23 cellular contexts compared by ENCODE assay signal in genomic region chr9:113950195-113951031, GRCh38.
A peak's percentile ranks its signal among the peaks of the same experiment; 100 is the strongest.
DNase-seq lines count a peak whose midpoint lies in the region; ATAC-seq and TF ChIP-seq lines count a peak whose summit lies in the region.
"Had no signal": no experiment of that assay in that cellular context is flagged by ENCODE, and none has a peak within 500 bp of the region (broad histone marks: within the 10 kb centered on the region; RNA-seq: fewer than 3 reads in every experiment).

No MANE protein-coding gene starts in this region.

- H4K20me1 ChIP-seq in BLaER1 treated with 17β-estradiol and CSF1 and Interleukin-3, amounts not matched to agents 10 nM and 100 nM: peaks cover 0 to 9% (median 0%) of the 10 kb centered on the region in 11 experiments; a peak in 1 of 22 replicates
- H4K20me1 ChIP-seq in IMR-90 (ENCODE audit: insufficient read depth, low read length): 0 out of 2 replicates have a peak, but pooled peaks cover under 1% of the 10 kb centered on the region

- CTCF ChIA-PET in IMR-90 (lab: Yijun Ruan, JAX): no interaction called here

- H3K27ac Mint-ChIP-seq in osteocyte (ENCODE audit: unreplicated experiment): no peak overlapping the region
- H3K27ac Mint-ChIP-seq: CD4-positive, alpha-beta memory T cell; GM23338; IgD-negative memory B cell had no signal

- H3K27me3 Mint-ChIP-seq in osteocyte (ENCODE audit: unreplicated experiment): no peaks in the 10 kb centered on the region

- H3K36me3 ChIP-seq in BLaER1 treated with 17β-estradiol and CSF1 and Interleukin-3, amounts not matched to agents 10 nM and 100 nM: peaks cover 0 to 51% (median 29%) of the 10 kb centered on the region in 11 experiments; a peak in 16 of 22 replicates
- peaks cover 2% of the 10 kb centered on the region; the same call in 1 of the 2 replicates for H3K36me3 ChIP-seq in IMR-90 (ENCODE audit: control insufficient read depth, insufficient read depth, low read length)

- no peak overlapping the region for H2AK9ac ChIP-seq in IMR-90 (replicated peaks; ENCODE audit: low read depth, low read length, poor library complexity)

- H3K36me3 Mint-ChIP-seq in osteocyte (ENCODE audit: unreplicated experiment): peaks cover 16% of the 10 kb centered on the region
- H3K36me3 Mint-ChIP-seq: IgD-negative memory B cell had no signal

- no peak overlapping the region for H2BK5ac ChIP-seq in IMR-90 (ENCODE audit: low read depth, low read length, poor library complexity, severe bottlenecking)

- TF ChIP-seq RAD21 in IMR-90 (IDR thresholded peaks at IDR 0.05; ENCODE audit: low read length): no peak

- DNase-seq in IMR-90 (no peak), ecto neural progenitor cell (ENCODE audit: low spot score) (peak; percentile 32), osteocyte (ENCODE audit: extremely low spot score, unreplicated experiment) (peak; percentile 51), H4 (ENCODE audit: low spot score) (no peak), nucleus accumbens (lab: John Stamatoyannopoulos, UW) (no peak), A172 (ENCODE audit: low spot score) (no peak)
- DNase-seq: CD4-positive, alpha-beta memory T cell; DND-41; Karpas-422; NCI-H1092; NCI-H1436; NCI-H187 treated with DMSO at 0.1 percent for 48 hours; NCI-H2107; NCI-H446 treated with DMSO at 0.1 percent for 48 hours; NCI-H526 treated with DMSO at 0.1 percent for 48 hours; SHP77 treated with DMSO at 0.1 percent for 48 hours; SK-N-SH had no signal

- peaks cover 38% of the 10 kb centered on the region for H3K9me1 ChIP-seq in IMR-90 (ENCODE audit: insufficient read depth, low read length)

- in situ Hi-C loops in IMR-90 (cut with MboI; ENCODE audit: low sequenced_read_pairs): no loop called here

- intact Hi-C loops in IMR-90 (cut with micrococcal nuclease): no loop called here

- 100% methylated on average over 10 of the region's 13 CpGs; no CpG with 5 or more reads in 1 of the 2 experiments for WGBS in IMR-90 (ENCODE audit: extremely low coverage in 2 of 2, insufficient read length in 1 of 2), 2 experiments

- H3K23ac ChIP-seq in IMR-90 (ENCODE audit: low read depth, low read length): no peak overlapping the region; the same call in 1 of the 2 replicates

- no peak overlapping the region for H3K14ac ChIP-seq in IMR-90 (replicated peaks; ENCODE audit: low read depth, low read length)

- no peaks in the 10 kb centered on the region for H3K27me3 ChIP-seq in BLaER1 treated with 17β-estradiol and CSF1 and Interleukin-3, amounts not matched to agents 10 nM and 100 nM
- no peaks in the 10 kb centered on the region for H3K27me3 ChIP-seq in IMR-90 (ENCODE audit: control insufficient read depth, insufficient read depth, low read length)
- H3K27me3 ChIP-seq: BLaER1 had no signal

- H3K27ac ChIP-seq in BLaER1 treated with 17β-estradiol and CSF1 and Interleukin-3, amounts not matched to agents 10 nM and 100 nM: peak overlapping the region in 8 of 11 experiments; percentile 20 to 53 (median 42); a peak in 15 of 22 replicates
- no peak overlapping the region for H3K27ac ChIP-seq in IMR-90 (ENCODE audit: insufficient read depth, low read length)
- H3K27ac ChIP-seq: BLaER1, RWPE1 had no signal

- TF ChIP-seq CTCF in IMR-90 (conservative IDR thresholded peaks at IDR 0.05; ENCODE audit: low read depth, low read length) (no peak), osteocyte (IDR thresholded peaks at IDR 0.05) (no peak)

- H3K9me3 Mint-ChIP-seq in osteocyte (ENCODE audit: unreplicated experiment): no peaks in the 10 kb centered on the region
- H3K9me3 Mint-ChIP-seq: CD4-positive, alpha-beta memory T cell; IgD-negative memory B cell had no signal

- H3K18ac ChIP-seq in IMR-90 (ENCODE audit: low read depth, low read length): no peak overlapping the region

- H4K5ac ChIP-seq in IMR-90 (ENCODE audit: low read depth, low read length): no peak overlapping the region

- H2AK5ac ChIP-seq in IMR-90 (ENCODE audit: low read depth, low read length): peak overlapping the region; percentile 11

- H4K91ac ChIP-seq in IMR-90 (ENCODE audit: insufficient read depth, low read depth, low read length): no peak overlapping the region

- POLR2A ChIA-PET in IMR-90 (lab: Charles Lee; ENCODE audit: unreplicated experiment): no interaction called here

- BruUV-seq in IMR-90 (replicated peaks; lab: Mats Ljungman, UMichigan): no TSS peak

- H3K79me1 ChIP-seq in IMR-90 (ENCODE audit: low read depth in 1 of 2, low read length in 2 of 2): peaks cover 66 to 92% of the 10 kb centered on the region in 2 experiments

- H3K56ac ChIP-seq in IMR-90 (ENCODE audit: extremely low read depth, insufficient read depth, low read length): no peak overlapping the region

- no peak overlapping the region for H3K4me3 Mint-ChIP-seq in osteocyte (ENCODE audit: unreplicated experiment)
- H3K4me3 Mint-ChIP-seq: CD4-positive, alpha-beta memory T cell; GM23338; IgD-negative memory B cell had no signal

- no peak overlapping the region for H3K4ac ChIP-seq in IMR-90 (ENCODE audit: low read depth, low read length)

- no peak overlapping the region for H2BK120ac ChIP-seq in IMR-90 (ENCODE audit: low read depth, low read length)

- no peak overlapping the region for H2BK15ac ChIP-seq in IMR-90 (ENCODE audit: low read depth, low read length)

- H3K4me3 ChIP-seq in BLaER1 treated with 17β-estradiol and CSF1 and Interleukin-3, amounts not matched to agents 10 nM and 100 nM: no peak overlapping the region
- H3K4me3 ChIP-seq in IMR-90 (ENCODE audit: insufficient read depth, low read depth, low read length): no peak overlapping the region
- H3K4me3 ChIP-seq: BLaER1, GM23338 had no signal

- dilution Hi-C loops in IMR-90 (cut with HindIII; ENCODE audit: low sequenced_read_pairs, unreplicated experiment): no loop called here

- no peak overlapping the region for H4K8ac ChIP-seq in IMR-90 (ENCODE audit: low read depth in 2 of 2, low read length in 2 of 2)

- no peak overlapping the region for H3K9ac ChIP-seq in BLaER1 treated with 17β-estradiol and CSF1 and Interleukin-3, amounts not matched to agents 10 nM and 100 nM
- H3K9ac ChIP-seq in IMR-90 (ENCODE audit: low read depth, low read length): no peak overlapping the region
- H3K9ac ChIP-seq: BLaER1, SK-N-SH had no signal

- no peaks in the 10 kb centered on the region for H3K9me3 ChIP-seq in BLaER1 treated with 17β-estradiol and CSF1 and Interleukin-3, amounts not matched to agents 10 nM and 100 nM (replicated peaks in 1 of 11)
- no peaks in the 10 kb centered on the region for H3K9me3 ChIP-seq in IMR-90 (ENCODE audit: control insufficient read depth, insufficient read depth, low read length)
- H3K9me3 ChIP-seq: BLaER1, SK-N-SH had no signal

- no peak for ATAC-seq in IMR-90 (ENCODE audit: low read depth)
- ATAC-seq: GM23338, HCT116 had no signal

- no peak overlapping the region for H2BK20ac ChIP-seq in IMR-90 (ENCODE audit: low read depth, low read length)

- no peak for TF ChIP-seq POLR2A in IMR-90 (IDR thresholded peaks at IDR 0.05; ENCODE audit: low read depth, low read length)

- peaks cover 26 to 65% (median 45%) of the 10 kb centered on the region in 10 experiments for H3K4me1 ChIP-seq in BLaER1 treated with 17β-estradiol and CSF1 and Interleukin-3, amounts not matched to agents 10 nM and 100 nM
- H3K4me1 ChIP-seq in IMR-90 (ENCODE audit: control insufficient read depth, insufficient read depth, low read length): peaks cover 25% of the 10 kb centered on the region

- no peak overlapping the region for H2AFZ ChIP-seq in IMR-90 (replicated peaks; ENCODE audit: low read length, poor library complexity)
- H2AFZ ChIP-seq: GM23338 had no signal

- H3K4me2 ChIP-seq in BLaER1 treated with 17β-estradiol and CSF1 and Interleukin-3, amounts not matched to agents 10 nM and 100 nM: peak overlapping the region in 1 of 11 experiments; percentile 22; a peak in 1 of 22 replicates
- H3K4me2 ChIP-seq in IMR-90 (ENCODE audit: low read depth, low read length): no peak overlapping the region
- H3K4me2 ChIP-seq: BLaER1, GM23338, SK-N-SH had no signal

- H3K4me1 Mint-ChIP-seq in osteocyte (ENCODE audit: unreplicated experiment): peaks cover 25% of the 10 kb centered on the region
- H3K4me1 Mint-ChIP-seq: CD4-positive, alpha-beta memory T cell; IgD-negative memory B cell had no signal

TF ChIP-seq in IMR-90, 13 proteins besides CTCF, POLR2A, EP300 and RAD21:
- TF ChIP-seq CHD1 (IDR thresholded peaks at IDR 0.05; ENCODE audit: low read depth, low read length): no peak
- no peak for TF ChIP-seq NFE2L2 (IDR thresholded peaks at IDR 0.05; ENCODE audit: low read depth, low read length)
- no peak for TF ChIP-seq USF2 (IDR thresholded peaks at IDR 0.05; ENCODE audit: low read depth, low read length)
- no peak for TF ChIP-seq BHLHE40 (IDR thresholded peaks at IDR 0.05; ENCODE audit: low read depth, low read length)
TF ChIP-seq in IMR-90: peak in this region for 0.

Comparison
In these comparisons a context has a peak if more than half of its experiments do, and no peak if none do; other contexts are left out.
1. DNase-seq: peak in ecto neural progenitor cell (single experiment) and osteocyte (single experiment); none in IMR-90 (single experiment), H4 (single experiment), nucleus accumbens (0 of 56) and A172 (single experiment).